2 cellular contexts compared by ENCODE assay signal in the genomic region with DNA sequence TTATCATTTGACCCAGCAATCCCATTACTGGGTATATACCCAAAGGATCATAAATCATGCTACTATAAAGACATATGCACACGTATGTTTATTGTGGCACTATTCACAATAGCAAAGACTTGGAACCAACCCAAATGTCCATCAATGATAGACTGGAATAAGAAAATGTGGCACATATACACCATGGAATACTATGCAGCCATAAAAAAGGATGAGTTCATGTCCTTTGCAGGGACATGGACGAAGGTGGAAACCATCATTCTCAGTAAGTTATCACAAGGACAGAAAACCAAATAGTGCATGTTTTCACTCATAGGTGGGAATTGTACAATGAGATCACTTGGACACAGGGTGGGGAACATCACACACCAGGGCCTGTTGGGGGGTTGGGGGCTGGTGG. TPM values are rescaled to one million over a fixed set of nuclear protein-coding genes. Genes with fewer than 3 reads are reported as not detected.
"Had no signal": no experiment of that assay in that cellular context is flagged by ENCODE, and none has a peak within 500 bp of the region (broad histone marks: within the 10 kb centered on the region; RNA-seq: fewer than 3 reads in every experiment).

No MANE protein-coding gene starts in this region.

RNA-seq across cellular contexts. Expression of a gene that starts 22.4 kb away (rescaled TPM):
- total RNA-seq: OCI-LY7, Peyer's patch had no signal
